ENCODE assay signal across 26 cellular contexts in the genomic region with DNA sequence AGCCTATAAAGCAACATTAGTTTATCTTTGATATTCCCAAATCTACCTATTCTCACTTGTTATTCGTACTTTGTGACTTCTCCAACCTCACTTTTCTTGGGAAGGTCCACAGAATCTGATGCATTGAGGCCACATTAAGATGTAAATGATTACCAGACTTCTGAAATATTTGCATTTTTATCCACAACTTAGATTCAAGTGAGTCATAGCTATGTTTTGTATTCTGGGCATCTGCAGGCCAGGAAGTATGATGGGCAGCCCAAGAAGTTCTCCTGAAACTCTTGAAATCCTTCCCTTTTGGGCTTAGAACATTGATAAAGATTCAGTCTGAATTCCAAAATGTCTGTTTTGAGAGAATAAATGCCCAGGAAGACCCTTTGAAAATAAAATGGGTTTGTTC. TPM values are rescaled to one million over a fixed set of nuclear protein-coding genes. Genes with fewer than 3 reads are reported as not detected.
DNase-seq lines count a peak whose midpoint lies in the region; ATAC-seq lines count a peak whose summit lies in the region.
"Had no signal": no experiment of that assay in that cellular context is flagged by ENCODE, and none has a peak within 500 bp of the region (broad histone marks: within the 10 kb centered on the region; RNA-seq: fewer than 3 reads in every experiment).

No MANE protein-coding gene starts in this region.

- no peak overlapping the region for H3K4me3 ChIP-seq in adipocyte (ENCODE audit: low read length)
- H3K4me3 ChIP-seq in naive thymus-derived CD4-positive, alpha-beta T cell (ENCODE audit: low read length), result no peak overlapping the region
- H3K4me3 ChIP-seq: psoas muscle, smooth muscle cell, tibial nerve had no signal

- H3K9me3 Mint-ChIP-seq in naive thymus-derived CD4-positive, alpha-beta T cell, result no peaks in the 10 kb centered on the region
- H3K9me3 Mint-ChIP-seq: activated T-cell treated with anti-CD3 and anti-CD28 coated beads, Interleukin-2, amount 50 U/mL, for 24 hours; H9 had no signal

- no peaks in the 10 kb centered on the region for H3K27me3 Mint-ChIP-seq in naive thymus-derived CD4-positive, alpha-beta T cell
- H3K27me3 Mint-ChIP-seq: activated T-cell treated with anti-CD3 and anti-CD28 coated beads, Interleukin-2, amount 50 U/mL, for 24 hours had no signal

- H3K27ac Mint-ChIP-seq in naive thymus-derived CD4-positive, alpha-beta T cell, result no peak overlapping the region
- H3K27ac Mint-ChIP-seq: activated T-cell treated with anti-CD3 and anti-CD28 coated beads, Interleukin-2, amount 50 U/mL, for 24 hours; H9 had no signal

- no peaks in the 10 kb centered on the region for H3K36me3 ChIP-seq in adipocyte (ENCODE audit: control insufficient read depth, insufficient read depth, low read length, severe bottlenecking)
- H3K36me3 ChIP-seq in naive thymus-derived CD4-positive, alpha-beta T cell (ENCODE audit: control insufficient read depth in 2 of 3, insufficient read depth in 3 of 3, low read length in 3 of 3), result no peaks in the 10 kb centered on the region
- H3K36me3 ChIP-seq: tibial nerve had no signal

- intact Hi-C loops in naive thymus-derived CD4-positive, alpha-beta T cell (cut with micrococcal nuclease), result no loop called here

- no peaks in the 10 kb centered on the region for H3K4me1 ChIP-seq in adipocyte (ENCODE audit: control insufficient read depth, insufficient read depth, low read length)
- H3K4me1 ChIP-seq in naive thymus-derived CD4-positive, alpha-beta T cell (ENCODE audit: control insufficient read depth in 2 of 2, insufficient read depth in 2 of 2, low read length in 2 of 2), result no peaks in the 10 kb centered on the region

- peaks cover 3% of the 10 kb centered on the region for H3K27me3 ChIP-seq in adipocyte (replicated peaks; ENCODE audit: control insufficient read depth, insufficient read depth, low read length)
- no peaks in the 10 kb centered on the region for H3K27me3 ChIP-seq in naive thymus-derived CD4-positive, alpha-beta T cell (ENCODE audit: control insufficient read depth in 2 of 2, insufficient read depth in 2 of 2, low read length in 2 of 2)
- H3K27me3 ChIP-seq: tibial nerve had no signal

- H3K4me1 Mint-ChIP-seq in naive thymus-derived CD4-positive, alpha-beta T cell, result peaks cover 0 to 6% (median 0%) of the 10 kb centered on the region in 7 donors
- H3K4me1 Mint-ChIP-seq: H9 had no signal

- no peak overlapping the region for H3K27ac ChIP-seq in naive thymus-derived CD4-positive, alpha-beta T cell (ENCODE audit: low read depth, low read length)
- H3K27ac ChIP-seq: epithelial cell of prostate, KMS-11, psoas muscle, tibial nerve had no signal

- ATAC-seq in HG02981 (IDR thresholded peaks at IDR 0.05; ENCODE audit: unreplicated experiment), result peak; percentile 45
- no peak for ATAC-seq in naive thymus-derived CD4-positive, alpha-beta T cell
- ATAC-seq: psoas muscle; stimulated activated naive CD8-positive, alpha-beta T cell treated with anti-CD3 and anti-CD28 coated beads, Interleukin-15, Interleukin-2, amounts not matched to agents 100 U/mL and 50 U/mL, for 24 hours had no signal

- H3K4me3 Mint-ChIP-seq in naive thymus-derived CD4-positive, alpha-beta T cell, result no peak overlapping the region
- H3K4me3 Mint-ChIP-seq: activated T-cell treated with anti-CD3 and anti-CD28 coated beads, Interleukin-2, amount 50 U/mL, for 24 hours; H9 had no signal

- POLR2A ChIA-PET in naive thymus-derived CD4-positive, alpha-beta T cell (lab: Charles Lee), result no interaction called here

- H3K36me3 Mint-ChIP-seq in naive thymus-derived CD4-positive, alpha-beta T cell, result peaks cover 0 to 10% (median 4%) of the 10 kb centered on the region in 5 donors

- H3K9ac ChIP-seq in adipocyte (ENCODE audit: low read length), result no peak overlapping the region
- H3K9ac ChIP-seq: KMS-11 had no signal

- no peaks in the 10 kb centered on the region for H3K9me3 ChIP-seq in adipocyte (ENCODE audit: control insufficient read depth, low read length)
- H3K9me3 ChIP-seq in naive thymus-derived CD4-positive, alpha-beta T cell (ENCODE audit: control insufficient read depth in 2 of 3, low read length in 3 of 3), result no peaks in the 10 kb centered on the region
- H3K9me3 ChIP-seq: psoas muscle, tibial nerve had no signal

- CTCF ChIA-PET in naive thymus-derived CD4-positive, alpha-beta T cell (lab: Charles Lee), result no interaction called here

- DNase-seq in AG08395 (ENCODE audit: low spot score), result peak; percentile 20
- peak; percentile 64 for DNase-seq in adipocyte (ENCODE audit: low read depth)
- DNase-seq in fibroblast of the conjunctiva (ENCODE audit: low read depth), result peak; percentile 18
- no peak for DNase-seq in NCI-H510A treated with DMSO at 0.1 percent for 48 hours (lab: John Stamatoyannopoulos, UW)
- no peak for DNase-seq in NCI-H1105 (lab: John Stamatoyannopoulos, UW)
- DNase-seq in stimulated activated CD4-positive, alpha-beta T cell treated with anti-CD3 and anti-CD28 coated beads, Interleukin-12 subunit alpha, Interleukin-12 subunit beta, amount 100 ng/mL, for 4 hours, result no peak
- no peak for DNase-seq in naive thymus-derived CD4-positive, alpha-beta T cell
- DNase-seq: activated CD4-positive, alpha-beta T cell treated with anti-CD3 and anti-CD28 coated beads for 1 hour; activated naive CD4-positive, alpha-beta T cell; activated T-cell treated with anti-CD3 and anti-CD28 coated beads, Interleukin-2, amount 50 U/mL, for 24 hours; amygdala; Calu3; H9; mammary epithelial cell; NCI-H187; NCI-H748 treated with DMSO at 0.1 percent for 48 hours; psoas muscle; stimulated activated CD4-positive, alpha-beta T cell treated with anti-CD3 and anti-CD28 coated beads, Interleukin-4, amount 100 ng/mL, for 1 hour; stimulated activated naive CD8-positive, alpha-beta T cell treated with anti-CD3 and anti-CD28 coated beads, Interleukin-15, Interleukin-2, amounts not matched to agents 100 U/mL and 50 U/mL, for 24 hours; T-helper 1 cell had no signal

RNA-seq across cellular contexts. Expression of gene KCNQ5, which starts 35.9 kb away (rescaled TPM):
- 10 to 100 TPM in 3 of 5 experiments, 1 to 10 TPM in 2; 5.6 to 18.3 (median 10.6) TPM for total RNA-seq in naive thymus-derived CD4-positive, alpha-beta T cell
- 1 to 10 TPM; 2.3 to 4.6 TPM for polyA plus RNA-seq in naive thymus-derived CD4-positive, alpha-beta T cell
- total RNA-seq: Calu3, HT-29 had no signal

Comparison
In these comparisons a context has a peak if more than half of its experiments do, and no peak if none do; other contexts are left out.
1. DNase-seq: peak in AG08395 (single experiment), adipocyte (single experiment) and fibroblast of the conjunctiva (single experiment); none in NCI-H510A treated with DMSO at 0.1 percent for 48 hours (single experiment), NCI-H1105 (single experiment), stimulated activated CD4-positive, alpha-beta T cell treated with anti-CD3 and anti-CD28 coated beads, Interleukin-12 subunit alpha, Interleukin-12 subunit beta, amount 100 ng/mL, for 4 hours (single experiment) and naive thymus-derived CD4-positive, alpha-beta T cell (0 of 9).